Comparison of ENCODE assay signal across 8 cellular contexts in genomic region chr3:150602426-150603089, GRCh38. TPM values are rescaled to one million over a fixed set of nuclear protein-coding genes. Genes with fewer than 3 reads are reported as not detected.
A peak's percentile ranks its signal among the peaks of the same experiment; 100 is the strongest.
DNase-seq lines count a peak whose midpoint lies in the region; ATAC-seq and TF ChIP-seq lines count a peak whose summit lies in the region.

No MANE protein-coding gene starts in this region.

- H3K27ac Mint-ChIP-seq in CD14-positive monocyte (peak overlapping the region; percentile 98 to 100 (median 99)), chondrocyte (ENCODE audit: unreplicated experiment) (peak overlapping the region; percentile 97)

- 41% methylated on average over 5 of the region's 5 CpGs for WGBS in HUES64

- TF ChIP-seq CTCF in CD14-positive monocyte (IDR thresholded peaks at IDR 0.05) (no peak), chondrocyte (IDR thresholded peaks at IDR 0.05) (no peak)

- H3K27ac ChIP-seq in HUES64 (ENCODE audit: low read depth, low read length) (peak overlapping the region; percentile 91), muscle layer of colon (ENCODE audit: low read depth, low read length) (peak overlapping the region; percentile 91)

- H3K9me3 ChIP-seq in HUES64 (ENCODE audit: insufficient read depth, low read depth, low read length) (no peaks in the 10 kb centered on the region), muscle layer of colon (ENCODE audit: low read length) (no peaks in the 10 kb centered on the region)

- no peaks in the 10 kb centered on the region for H3K27me3 ChIP-seq in HUES64 (ENCODE audit: insufficient read depth, low read length)
- no peaks in the 10 kb centered on the region for H3K27me3 ChIP-seq in muscle layer of colon (ENCODE audit: control insufficient read depth in 1 of 2, insufficient read depth in 2 of 2, low read length in 2 of 2)

- H3K9ac ChIP-seq in HUES64 (ENCODE audit: low read depth, low read length) (peak overlapping the region; percentile 86), muscle layer of colon (ENCODE audit: low read length) (peak overlapping the region; percentile 99)

- DNase-seq in CD14-positive monocyte (ENCODE audit: low spot score) (no peak), chondrocyte (ENCODE audit: low spot score) (no peak), RKO (ENCODE audit: low spot score) (no peak), superior temporal gyrus (ENCODE audit: extremely low spot score) (no peak), H4 (ENCODE audit: low spot score) (no peak)

- intact Hi-C loops in CD14-positive monocyte (cut with micrococcal nuclease): loop anchor here (2.0 to 10.0 kb wide), 4 partner anchors 55 to 198 kb away; partner anchors contain the start of genes SIAH2 (in 2 of the 2), EIF2A (in 1 of the 2), SERP1 (in 1 of the 2) and TSC22D2 (in 1 of the 2)

- H3K36me3 Mint-ChIP-seq in CD14-positive monocyte (peaks cover 0 to 4% of the 10 kb centered on the region in 2 donors), chondrocyte (ENCODE audit: low read depth) (peaks cover 5% of the 10 kb centered on the region)

- peaks cover 0 to 4% (median 0%) of the 10 kb centered on the region in 3 donors for H3K27me3 Mint-ChIP-seq in CD14-positive monocyte (ENCODE audit: low read depth in 3 of 3)
- no peaks in the 10 kb centered on the region for H3K27me3 Mint-ChIP-seq in chondrocyte (ENCODE audit: low read depth)

- peaks cover 53% of the 10 kb centered on the region for H3K4me1 ChIP-seq in HUES64 (ENCODE audit: insufficient read depth, low read length)
- peaks cover 30% of the 10 kb centered on the region for H3K4me1 ChIP-seq in muscle layer of colon (ENCODE audit: insufficient read depth, low read length)

- peak; percentile 9 for ATAC-seq in GM21390 (IDR thresholded peaks at IDR 0.05; ENCODE audit: unreplicated experiment)

- peaks cover 10% of the 10 kb centered on the region for H3K36me3 ChIP-seq in HUES64 (ENCODE audit: insufficient read depth, low read length)
- no peaks in the 10 kb centered on the region for H3K36me3 ChIP-seq in muscle layer of colon (ENCODE audit: insufficient read depth, low read length)

- H3K9me3 Mint-ChIP-seq in CD14-positive monocyte (no peaks in the 10 kb centered on the region), chondrocyte (ENCODE audit: low read depth) (no peaks in the 10 kb centered on the region)

- peak overlapping the region; percentile 76 for H3K4me3 ChIP-seq in HUES64 (ENCODE audit: low read length)
- peak overlapping the region; percentile 28 to 100 for H3K4me3 ChIP-seq in muscle layer of colon (ENCODE audit: low read depth in 1 of 2, low read length in 2 of 2)

- H3K4me1 Mint-ChIP-seq in CD14-positive monocyte (peaks cover 42% of the 10 kb centered on the region), chondrocyte (ENCODE audit: low read depth) (peaks cover 60% of the 10 kb centered on the region)

- H3K4me3 Mint-ChIP-seq in CD14-positive monocyte (peak overlapping the region; percentile 99), chondrocyte (ENCODE audit: unreplicated experiment) (peak overlapping the region; percentile 93)

RNA-seq across cellular contexts. Expression of gene SELENOT, which starts 0.6 kb away (rescaled TPM):
- 100 to 1,000 TPM; 492 to 549 TPM for polyA plus RNA-seq in CD14-positive monocyte
- polyA plus RNA-seq in HUES64 (2013, experiment 1 of 2): 87.0 TPM
- 76.6 TPM for polyA plus RNA-seq in HUES64 (2013, experiment 2 of 2)
- 70.5 to 83.8 TPM (median 79.1 TPM) in 3 replicates for total RNA-seq in chondrocyte
- total RNA-seq in H4 (2014; rRNA removed; shearing (Covaris generic)): 165 and 187 TPM in 2 replicates

RNA-seq across cellular contexts. Expression of gene EIF2A, which starts 56.0 kb away (rescaled TPM):
- polyA plus RNA-seq in CD14-positive monocyte: 10 to 100 TPM; 48.5 to 50.8 TPM
- 73.7 TPM for polyA plus RNA-seq in HUES64 (2013, experiment 1 of 2)
- 85.0 TPM for polyA plus RNA-seq in HUES64 (2013, experiment 2 of 2)
- 48.4 to 73.0 TPM (median 52.4 TPM) in 3 replicates for total RNA-seq in chondrocyte
- 167 and 230 TPM in 2 replicates for total RNA-seq in H4 (2014; rRNA removed; shearing (Covaris generic))

RNA-seq across cellular contexts. Expression of gene SERP1, which starts 56.3 kb away (rescaled TPM):
- polyA plus RNA-seq in CD14-positive monocyte: 100 to 1,000 TPM; 220 to 226 TPM
- polyA plus RNA-seq in HUES64 (2013, experiment 1 of 2): 74.6 TPM
- 79.7 TPM for polyA plus RNA-seq in HUES64 (2013, experiment 2 of 2)
- total RNA-seq in chondrocyte: 90.8 to 103 TPM (median 91.4 TPM) in 3 replicates
- 138 and 159 TPM in 2 replicates for total RNA-seq in H4 (2014; rRNA removed; shearing (Covaris generic))
